Comparison of ENCODE assay signal across 8 cellular contexts in genomic region chr7:152464312-152465117, GRCh38. TPM values are rescaled to one million over a fixed set of nuclear protein-coding genes. Genes with fewer than 3 reads are reported as not detected.
DNase-seq lines count a peak whose midpoint lies in the region; ATAC-seq and TF ChIP-seq lines count a peak whose summit lies in the region.

No MANE protein-coding gene starts in this region.

- peak overlapping the region; percentile 40 for H2AK5ac ChIP-seq in neuronal stem cell (ENCODE audit: low read depth, low read length)

- H4K91ac ChIP-seq in neuronal stem cell (ENCODE audit: low read depth, low read length, poor library complexity): peak overlapping the region; percentile 92

- H3K4me2 ChIP-seq in neuronal stem cell (ENCODE audit: insufficient read depth, low read length, poor library complexity, severe bottlenecking): peak overlapping the region; percentile 80

- H4K8ac ChIP-seq in neuronal stem cell (ENCODE audit: low read depth, low read length): no peak overlapping the region

- no peak for TF ChIP-seq POLR2A in Peyer's patch (IDR thresholded peaks at IDR 0.05)

- H3K9me3 ChIP-seq in Peyer's patch (no peaks in the 10 kb centered on the region), neuronal stem cell (replicated peaks in 1 of 2; ENCODE audit: control insufficient read depth in 2 of 2, insufficient read depth in 1 of 2, low read depth in 1 of 2, low read length in 2 of 2) (peaks cover 0 to 2% of the 10 kb centered on the region in 2 donors), subcutaneous abdominal adipose tissue (ENCODE audit: control insufficient read depth in 5 of 5, low read length in 5 of 5) (no peaks in the 10 kb centered on the region)

- H3K79me1 ChIP-seq in neuronal stem cell (ENCODE audit: low read depth, low read length): peaks cover 5% of the 10 kb centered on the region

- peak overlapping the region; percentile 53 for H2BK5ac ChIP-seq in neuronal stem cell (ENCODE audit: low read length)

- H3K18ac ChIP-seq in neuronal stem cell (ENCODE audit: low read length): peak overlapping the region; percentile 90

- DNase-seq in DMS114 treated with DMSO at 0.1 percent for 48 hours (lab: John Stamatoyannopoulos, UW; ENCODE audit: unreplicated experiment) (peak; percentile 35), Peyer's patch (peak; percentile 56 to 85 (median 82)), activated gamma-delta T cell treated with Interleukin-2 at 50 U/mL for 16 hours (peak; percentile 55), foreskin melanocyte (peak; percentile 67), neuronal stem cell (ENCODE audit: low spot score) (peak; percentile 43)

- peak overlapping the region; percentile 87 for H2BK15ac ChIP-seq in neuronal stem cell (ENCODE audit: low read length)

- no peak for TF ChIP-seq CTCF in Peyer's patch (IDR thresholded peaks at IDR 0.05)

- WGBS in neuronal stem cell (ENCODE audit: extremely low coverage in 2 of 2, insufficient read length in 2 of 2, insufficient replicate concordance in 1 of 2), 2 donors: no CpG with 5 or more reads among the region's 91 CpGs

- peak overlapping the region; percentile 75 for H3K14ac ChIP-seq in neuronal stem cell (ENCODE audit: low read length)

- H3K36me3 ChIP-seq in Peyer's patch (no peaks in the 10 kb centered on the region), neuronal stem cell (replicated peaks in 1 of 2; ENCODE audit: control insufficient read depth in 2 of 2, insufficient read depth in 2 of 2, low read length in 2 of 2) (no peaks in the 10 kb centered on the region), subcutaneous abdominal adipose tissue (ENCODE audit: control insufficient read depth in 5 of 5, insufficient read depth in 5 of 5, low read length in 5 of 5) (no peaks in the 10 kb centered on the region)

- H3K9ac ChIP-seq in neuronal stem cell (ENCODE audit: low read depth, low read length, poor library complexity) (peak overlapping the region; percentile 92), subcutaneous abdominal adipose tissue (ENCODE audit: low read length in 5 of 5) (peak overlapping the region; percentile 48 to 99 (median 86))

- no peak overlapping the region for H3K4ac ChIP-seq in neuronal stem cell (ENCODE audit: low read length)

- no peak overlapping the region for H2BK12ac ChIP-seq in neuronal stem cell (ENCODE audit: low read length)

- H2AFZ ChIP-seq in neuronal stem cell (ENCODE audit: low read length): peak overlapping the region; percentile 99

- H3K27me3 ChIP-seq in Peyer's patch: no peaks in the 10 kb centered on the region
- no peaks in the 10 kb centered on the region for H3K27me3 ChIP-seq in neuronal stem cell (ENCODE audit: control insufficient read depth in 3 of 3, insufficient read depth in 3 of 3, low read depth in 1 of 3, low read length in 3 of 3)
- no peaks in the 10 kb centered on the region for H3K27me3 ChIP-seq in subcutaneous abdominal adipose tissue (ENCODE audit: control insufficient read depth in 5 of 5, insufficient read depth in 4 of 5, low read length in 5 of 5)

- H3K27ac ChIP-seq in Peyer's patch: peak overlapping the region; percentile 100
- peak overlapping the region; percentile 90 for H3K27ac ChIP-seq in neuronal stem cell (replicated peaks; ENCODE audit: low read length)
- H3K27ac ChIP-seq in subcutaneous abdominal adipose tissue (ENCODE audit: low read depth, low read length): peak overlapping the region; percentile 98

- H3K4me1 ChIP-seq in Peyer's patch: peaks cover 0 to 11% (median 2%) of the 10 kb centered on the region in 4 donors
- H3K4me1 ChIP-seq in neuronal stem cell (ENCODE audit: control insufficient read depth in 2 of 2, insufficient read depth in 1 of 2, low read depth in 1 of 2, low read length in 2 of 2): peaks cover 0 to 5% of the 10 kb centered on the region in 2 donors
- H3K4me1 ChIP-seq in subcutaneous abdominal adipose tissue (ENCODE audit: control insufficient read depth in 5 of 5, insufficient read depth in 5 of 5, low read length in 5 of 5): peaks cover 0 to 23% (median 15%) of the 10 kb centered on the region in 5 donors

- peak; percentile 36 for ATAC-seq in GM19397 (IDR thresholded peaks at IDR 0.05; ENCODE audit: unreplicated experiment)
- peak; percentile 27 for ATAC-seq in HG03565 (IDR thresholded peaks at IDR 0.05; ENCODE audit: unreplicated experiment)

- H3K4me3 ChIP-seq in Peyer's patch (peak overlapping the region; percentile 95 to 100 (median 97)), neuronal stem cell (ENCODE audit: low read length in 2 of 2) (peak overlapping the region; percentile 92 to 95), subcutaneous abdominal adipose tissue (ENCODE audit: low read depth in 1 of 5, low read length in 5 of 5) (peak overlapping the region; percentile 74 to 93 (median 89))

- peak overlapping the region; percentile 98 for H3K23ac ChIP-seq in neuronal stem cell (ENCODE audit: low read depth, low read length, poor library complexity)

- H2BK120ac ChIP-seq in neuronal stem cell (ENCODE audit: low read depth, low read length): peak overlapping the region; percentile 89

RNA-seq across cellular contexts. Expression of gene KMT2C, which starts 28.7 kb away (rescaled TPM):
- 100 to 1,000 TPM in 3 of 4 donors, 10 to 100 TPM in 1; 84.2 to 185 (median 111) TPM for total RNA-seq in Peyer's patch
- polyA plus RNA-seq in neuronal stem cell (2013, experiment 1 of 2): 6.7 TPM
- polyA plus RNA-seq in neuronal stem cell (2013, experiment 2 of 2): 7.8 TPM

Comparison
In these comparisons a context has a peak if more than half of its experiments do, and no peak if none do; other contexts are left out.
1. Peak in every context shown above with its lines: DNase-seq, ATAC-seq, H3K4me3 ChIP-seq and H3K27ac ChIP-seq.